ENCODE assay signal across 18 cellular contexts in the genomic region with DNA sequence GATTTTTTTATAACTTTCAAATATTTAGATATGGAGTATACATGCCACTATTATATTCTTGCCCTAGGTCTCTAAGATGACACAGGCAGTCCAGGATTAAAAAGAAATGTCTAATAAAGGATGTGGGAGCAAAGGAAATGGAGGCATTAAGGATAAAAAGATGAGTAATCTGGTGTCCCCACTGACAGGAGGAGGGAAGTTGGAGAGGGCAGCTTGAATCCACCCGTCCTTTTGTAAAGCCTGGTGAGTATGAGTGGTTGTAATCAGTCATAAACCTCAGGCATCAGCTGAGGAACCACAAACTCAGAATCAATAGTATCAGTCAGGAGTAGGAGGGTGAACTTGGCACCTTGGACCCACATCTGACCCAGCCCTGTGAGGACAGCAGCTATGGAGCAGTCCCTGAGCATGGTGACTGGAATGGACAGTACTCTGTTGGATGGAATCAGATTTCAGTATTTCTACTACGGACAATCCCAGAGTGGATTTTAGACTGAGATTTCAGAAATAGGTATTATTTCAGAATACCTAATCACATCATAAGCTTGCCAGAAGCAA.
"Had no signal": no experiment of that assay in that cellular context is flagged by ENCODE, and none has a peak within 500 bp of the region (broad histone marks: within the 10 kb centered on the region; RNA-seq: fewer than 3 reads in every experiment).

No MANE protein-coding gene starts in this region.

- H3K27me3 ChIP-seq: gastroesophageal sphincter, right atrium auricular region, transverse colon had no signal

- H3K4me3 ChIP-seq: gastroesophageal sphincter, left ventricle myocardium inferior, right atrium auricular region, skin epidermis, transverse colon had no signal

- H3K4me1 ChIP-seq: gastroesophageal sphincter, left ventricle myocardium inferior, right atrium auricular region, transverse colon had no signal

- H3K9me3 ChIP-seq: gastroesophageal sphincter, left ventricle myocardium inferior, right atrium auricular region, transverse colon had no signal

- DNase-seq: activated CD4-positive, alpha-beta T cell treated with anti-CD3 and anti-CD28 coated beads, Interleukin-2, amount 50 U/mL, for 48 hours; activated naive CD4-positive, alpha-beta T cell treated with anti-CD3 and anti-CD28 coated beads for 36 hours; activated naive CD8-positive, alpha-beta T cell treated with anti-CD3 and anti-CD28 coated beads, Interleukin-2, amount 50 U/mL, for 24 hours; effector memory CD4-positive, alpha-beta T cell; islet precursor cell; left ventricle myocardium inferior; mesenchymal stem cell; occipital lobe; stimulated activated CD4-positive, alpha-beta T cell treated with anti-CD3 and anti-CD28 coated beads, Interleukin-4, amount 100 ng/mL, for 4 hours; stimulated activated CD8-positive, alpha-beta memory T cell treated with anti-CD3 and anti-CD28 coated beads, Interleukin-4, amount 100 ng/mL, for 48 hours; stimulated activated naive CD8-positive, alpha-beta T cell treated with anti-CD3 and anti-CD28 coated beads, Interleukin-15, Interleukin-2, amounts not matched to agents 100 U/mL and 50 U/mL, for 24 hours; T-helper 17 cell; transverse colon; WERI-Rb-1 had no signal

- ATAC-seq: activated naive CD8-positive, alpha-beta T cell treated with anti-CD3 and anti-CD28 coated beads, Interleukin-2, amount 50 U/mL, for 24 hours; activated T-helper 17 cell treated with anti-CD3 and anti-CD28 coated beads, Interleukin-2, amount 50 U/mL, for 72 hours; gastroesophageal sphincter; stimulated activated naive CD8-positive, alpha-beta T cell treated with anti-CD3 and anti-CD28 coated beads, Interleukin-15, Interleukin-2, amounts not matched to agents 100 U/mL and 50 U/mL, for 24 hours; T-helper 17 cell had no signal

- H3K27ac ChIP-seq: gastroesophageal sphincter, left ventricle myocardium inferior, right atrium auricular region, skin epidermis, transverse colon, WERI-Rb-1 had no signal

- H3K36me3 ChIP-seq: gastroesophageal sphincter, left ventricle myocardium inferior, right atrium auricular region, transverse colon, WERI-Rb-1 had no signal
